7 cellular contexts compared by ENCODE assay signal in genomic region chr18:50374753-50375391, GRCh38.
DNase-seq lines count a peak whose midpoint lies in the region; ATAC-seq and FAIRE-seq lines count a peak whose summit lies in the region.

SKA1 (plus strand) TSS chr18:50375046; CDS start chr18:50375831, 785 bp downstream.

- H3K27me3 ChIP-seq in rectal smooth muscle tissue (ENCODE audit: control insufficient read depth, insufficient read depth, low read length), result no peaks in the 10 kb centered on the region

- peak; percentile 96 for ATAC-seq in HG02981 (IDR thresholded peaks at IDR 0.05; ENCODE audit: unreplicated experiment)

- H3K36me3 ChIP-seq in rectal smooth muscle tissue (ENCODE audit: control insufficient read depth, insufficient read depth, low read length), result no peaks in the 10 kb centered on the region

- peak within 1 kb of the TSS; percentile 79 for H3K27ac ChIP-seq in rectal smooth muscle tissue (ENCODE audit: low read depth, low read length)

- peak; percentile 96 for DNase-seq in GM18507 (ENCODE audit: extremely low spot score, insufficient read length, low read depth)
- peak; percentile 55 for DNase-seq in NCI-H2029 treated with DMSO at 0.1 percent for 48 hours (lab: John Stamatoyannopoulos, UW)
- DNase-seq in T-helper 9 cell, result peak; percentile 88
- DNase-seq in astrocyte of the hippocampus (ENCODE audit: low read depth, low spot score), result peak; percentile 98
- peak; percentile 94 for DNase-seq in hepatic stellate cell (ENCODE audit: low spot score)

- no peak within 1 kb of the TSS for H3K9ac ChIP-seq in rectal smooth muscle tissue (ENCODE audit: low read length)

- H3K4me3 ChIP-seq in rectal smooth muscle tissue (ENCODE audit: low read length), result peak within 1 kb of the TSS; percentile 81

- FAIRE-seq in GM18507 (lab: Jason Lieb, UNC), result peak; percentile 98

- H3K4me1 ChIP-seq in rectal smooth muscle tissue (ENCODE audit: control insufficient read depth, insufficient read depth, low read length), result peaks cover 6% of the 10 kb centered on the region

Comparison
In these comparisons a context has a peak if more than half of its experiments do, and no peak if none do; other contexts are left out.
1. Peak in every context shown above with its lines: DNase-seq, ATAC-seq, H3K4me3 ChIP-seq and H3K27ac ChIP-seq.